ENCODE assay signal across 9 cellular contexts in the genomic region with DNA sequence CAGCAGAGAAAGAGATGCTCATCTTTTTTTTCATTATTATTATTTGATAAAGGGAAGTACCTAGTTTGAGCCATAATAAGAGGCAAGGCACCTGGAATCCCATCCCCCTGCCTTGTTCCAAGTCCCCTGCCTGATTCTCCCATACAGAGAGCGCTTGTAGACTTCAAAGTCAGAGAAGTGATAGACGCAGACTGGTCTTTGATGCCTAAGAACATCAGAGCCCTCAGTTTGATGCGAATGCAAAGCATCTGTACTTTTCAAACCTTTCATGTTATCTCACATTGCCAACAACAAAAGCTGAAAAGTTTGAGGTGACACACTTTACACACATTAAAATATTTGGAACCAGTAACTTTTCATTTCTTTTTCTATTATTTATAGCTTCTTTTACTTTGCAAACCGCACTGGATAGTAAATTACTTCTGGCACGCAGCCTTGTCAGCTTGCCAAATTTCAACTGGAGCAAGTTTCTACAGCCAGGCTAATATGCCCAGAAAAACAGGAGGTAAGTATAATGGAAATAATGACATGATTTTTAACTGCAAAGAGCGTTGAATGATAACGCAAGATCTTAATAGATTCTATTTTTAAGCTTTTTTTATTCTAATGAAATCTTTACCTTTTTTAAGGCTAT. TPM values are rescaled to one million over a fixed set of nuclear protein-coding genes. Genes with fewer than 3 reads are reported as not detected.
DNase-seq lines count a peak whose midpoint lies in the region; ATAC-seq and TF ChIP-seq lines count a peak whose summit lies in the region.
"Had no signal": no experiment of that assay in that cellular context is flagged by ENCODE, and none has a peak within 500 bp of the region (broad histone marks: within the 10 kb centered on the region; RNA-seq: fewer than 3 reads in every experiment).

No MANE protein-coding gene starts in this region.

- DNase-seq in DMS 273 (lab: John Stamatoyannopoulos, UW; ENCODE audit: unreplicated experiment) (peak; percentile 75), DMS 273 treated with DMSO at 0.1 percent for 48 hours (lab: John Stamatoyannopoulos, UW) (no peak), NCI-H1694 treated with DMSO at 0.1 percent for 48 hours (lab: John Stamatoyannopoulos, UW) (peak; percentile 18), dermis microvascular lymphatic vessel endothelial cell (ENCODE audit: low read depth in 2 of 2) (peak; percentile 74), renal cortical epithelial cell (ENCODE audit: low read depth) (peak; percentile 31), GM10266 (ENCODE audit: extremely low spot score) (no peak)
- DNase-seq: activated CD4-positive, alpha-beta T cell treated with anti-CD3 and anti-CD28 coated beads for 36 hours had no signal

- ATAC-seq in GM19455 (IDR thresholded peaks at IDR 0.05; ENCODE audit: unreplicated experiment) (no peak), HG02642 (IDR thresholded peaks at IDR 0.05; ENCODE audit: poor library complexity, unreplicated experiment) (no peak)
- ATAC-seq: activated CD4-positive, alpha-beta T cell treated with anti-CD3 and anti-CD28 coated beads for 36 hours had no signal

- no peak for TF ChIP-seq CTCF in GM10266 (IDR thresholded peaks at IDR 0.05; ENCODE audit: control insufficient read depth, insufficient read depth, low read depth, missing control alignments)

RNA-seq across cellular contexts. Expression of gene UTP6, which starts 6.0 kb away (rescaled TPM):
- total RNA-seq in dermis microvascular lymphatic vessel endothelial cell (16.9 and 18.7 TPM in 2 replicates), renal cortical epithelial cell (42.0 and 57.1 TPM in 2 replicates)

RNA-seq across cellular contexts. Expression of gene SUZ12, which starts 29.3 kb away (rescaled TPM):
- total RNA-seq in dermis microvascular lymphatic vessel endothelial cell, result 15.8 and 16.7 TPM in 2 replicates
- 20.1 and 45.2 TPM in 2 replicates for total RNA-seq in renal cortical epithelial cell

RNA-seq across cellular contexts. Expression of gene COPRS, which starts 48.4 kb away (rescaled TPM):
- total RNA-seq in dermis microvascular lymphatic vessel endothelial cell (58.9 and 60.1 TPM in 2 replicates), renal cortical epithelial cell (40.0 and 76.1 TPM in 2 replicates)

Comparison
In these comparisons a context has a peak if more than half of its experiments do, and no peak if none do; other contexts are left out.
1. DNase-seq: peak in DMS 273 (single experiment), NCI-H1694 treated with DMSO at 0.1 percent for 48 hours (single experiment), dermis microvascular lymphatic vessel endothelial cell (2 of 2) and renal cortical epithelial cell (single experiment); none in DMS 273 treated with DMSO at 0.1 percent for 48 hours (single experiment) and GM10266 (single experiment).